1 cellular context compared by ENCODE assay signal in the genomic region with DNA sequence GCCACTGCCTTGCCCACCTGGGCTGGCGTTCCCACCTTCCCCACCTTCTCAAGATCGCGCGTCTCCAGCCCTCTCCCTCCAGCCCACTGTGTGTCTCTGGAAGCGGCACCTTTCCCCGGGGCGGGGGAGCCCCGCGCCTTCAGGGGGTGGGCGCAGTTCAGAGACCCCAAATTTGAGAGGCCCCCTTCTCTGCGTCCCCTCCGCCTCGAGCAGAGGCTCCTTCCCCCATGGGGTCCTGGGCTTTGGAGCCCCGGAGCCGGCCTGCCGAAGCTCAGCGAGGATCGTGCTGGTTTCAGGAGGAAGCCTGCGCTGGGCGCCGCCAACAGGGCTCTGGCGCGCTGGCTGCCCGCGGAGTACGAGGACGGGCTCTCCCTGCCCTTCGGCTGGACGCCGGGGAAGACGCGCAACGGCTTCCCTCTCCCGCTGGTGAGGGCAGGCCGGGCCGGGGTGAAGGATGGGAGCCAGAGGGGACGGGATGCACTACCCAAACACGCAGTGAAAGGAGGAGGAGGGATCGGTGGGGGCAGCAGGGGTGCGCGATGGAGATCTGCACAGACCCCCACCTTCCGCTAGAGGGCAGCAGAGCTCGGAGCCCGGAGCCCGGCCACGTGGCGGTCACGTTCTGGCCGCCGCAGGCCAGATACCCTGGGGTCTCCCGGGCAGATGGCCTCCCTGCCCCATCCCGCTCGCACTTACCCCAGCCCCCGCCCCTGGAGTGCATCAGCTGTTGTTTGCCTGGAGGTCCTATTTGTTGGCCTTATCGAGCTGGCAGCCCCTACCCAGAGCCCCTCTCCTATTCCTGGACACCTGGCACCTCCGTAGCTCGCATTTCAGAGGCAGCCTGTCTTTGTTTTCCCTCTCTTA.
TF ChIP-seq lines count a peak whose summit lies in the region.

No MANE protein-coding gene starts in this region.

TF ChIP-seq in HepG2, 621 proteins besides CTCF, POLR2A, EP300 and RAD21 (continued from another document):
- TF ChIP-seq SP1 (IDR thresholded peaks at IDR 0.05) (no peak), SP1 (CRISPR knock-in tag; IDR thresholded peaks at IDR 0.05) (no peak), TEAD3 (CRISPR knock-in tag; optimal IDR thresholded peaks at IDR 0.05; ENCODE audit: borderline replicate concordance) (no peak), PCBP2 (optimal IDR thresholded peaks at IDR 0.05; ENCODE audit: low read depth, low read length, poor library complexity, severe bottlenecking) (no peak), ZNF629 (CRISPR knock-in tag; conservative IDR thresholded peaks at IDR 0.05) (no peak), MZF1 (CRISPR knock-in tag; IDR thresholded peaks at IDR 0.05; ENCODE audit: borderline replicate concordance) (peak; percentile 93; the same call in 1 of the 2 replicates), MIER2 (CRISPR knock-in tag; IDR thresholded peaks at IDR 0.05) (peak; percentile 56; the same call in 1 of the 2 replicates), ZBTB20 (CRISPR knock-in tag; IDR thresholded peaks at IDR 0.05; ENCODE audit: borderline replicate concordance, low read depth) (peak; percentile 74), ZBTB38 (CRISPR knock-in tag; IDR thresholded peaks at IDR 0.05) (peak; percentile 61; the same call in 1 of the 2 replicates), PCBP1 (IDR thresholded peaks at IDR 0.05; ENCODE audit: borderline replicate concordance, low read depth, low read length) (peak; percentile 67; the same call in 1 of the 2 replicates), TBL1XR1 (IDR thresholded peaks at IDR 0.05; ENCODE audit: borderline replicate concordance, low read length, partially characterized antibody) (no peak), ZNF143 (CRISPR knock-in tag; IDR thresholded peaks at IDR 0.05) (no peak), KDM5B (CRISPR knock-in tag; IDR thresholded peaks at IDR 0.05; ENCODE audit: borderline replicate concordance) (peak; percentile 98), NFRKB (IDR thresholded peaks at IDR 0.05) (no peak), ISL2 (CRISPR knock-in tag; IDR thresholded peaks at IDR 0.05) (no peak)
- TF ChIP-seq, protein P1, sequence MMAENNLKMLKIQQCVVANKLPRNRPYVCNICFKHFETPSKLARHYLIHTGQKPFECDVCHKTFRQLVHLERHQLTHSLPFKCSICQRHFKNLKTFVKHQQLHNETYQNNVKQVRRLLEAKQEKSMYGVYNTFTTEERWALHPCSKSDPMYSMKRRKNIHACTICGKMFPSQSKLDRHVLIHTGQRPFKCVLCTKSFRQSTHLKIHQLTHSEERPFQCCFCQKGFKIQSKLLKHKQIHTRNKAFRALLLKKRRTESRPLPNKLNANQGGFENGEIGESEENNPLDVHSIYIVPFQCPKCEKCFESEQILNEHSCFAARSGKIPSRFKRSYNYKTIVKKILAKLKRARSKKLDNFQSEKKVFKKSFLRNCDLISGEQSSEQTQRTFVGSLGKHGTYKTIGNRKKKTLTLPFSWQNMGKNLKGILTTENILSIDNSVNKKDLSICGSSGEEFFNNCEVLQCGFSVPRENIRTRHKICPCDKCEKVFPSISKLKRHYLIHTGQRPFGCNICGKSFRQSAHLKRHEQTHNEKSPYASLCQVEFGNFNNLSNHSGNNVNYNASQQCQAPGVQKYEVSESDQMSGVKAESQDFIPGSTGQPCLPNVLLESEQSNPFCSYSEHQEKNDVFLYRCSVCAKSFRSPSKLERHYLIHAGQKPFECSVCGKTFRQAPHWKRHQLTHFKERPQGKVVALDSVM (CRISPR knock-in tag; IDR thresholded peaks at IDR 0.05) = no peak
- TF ChIP-seq, protein P2, sequence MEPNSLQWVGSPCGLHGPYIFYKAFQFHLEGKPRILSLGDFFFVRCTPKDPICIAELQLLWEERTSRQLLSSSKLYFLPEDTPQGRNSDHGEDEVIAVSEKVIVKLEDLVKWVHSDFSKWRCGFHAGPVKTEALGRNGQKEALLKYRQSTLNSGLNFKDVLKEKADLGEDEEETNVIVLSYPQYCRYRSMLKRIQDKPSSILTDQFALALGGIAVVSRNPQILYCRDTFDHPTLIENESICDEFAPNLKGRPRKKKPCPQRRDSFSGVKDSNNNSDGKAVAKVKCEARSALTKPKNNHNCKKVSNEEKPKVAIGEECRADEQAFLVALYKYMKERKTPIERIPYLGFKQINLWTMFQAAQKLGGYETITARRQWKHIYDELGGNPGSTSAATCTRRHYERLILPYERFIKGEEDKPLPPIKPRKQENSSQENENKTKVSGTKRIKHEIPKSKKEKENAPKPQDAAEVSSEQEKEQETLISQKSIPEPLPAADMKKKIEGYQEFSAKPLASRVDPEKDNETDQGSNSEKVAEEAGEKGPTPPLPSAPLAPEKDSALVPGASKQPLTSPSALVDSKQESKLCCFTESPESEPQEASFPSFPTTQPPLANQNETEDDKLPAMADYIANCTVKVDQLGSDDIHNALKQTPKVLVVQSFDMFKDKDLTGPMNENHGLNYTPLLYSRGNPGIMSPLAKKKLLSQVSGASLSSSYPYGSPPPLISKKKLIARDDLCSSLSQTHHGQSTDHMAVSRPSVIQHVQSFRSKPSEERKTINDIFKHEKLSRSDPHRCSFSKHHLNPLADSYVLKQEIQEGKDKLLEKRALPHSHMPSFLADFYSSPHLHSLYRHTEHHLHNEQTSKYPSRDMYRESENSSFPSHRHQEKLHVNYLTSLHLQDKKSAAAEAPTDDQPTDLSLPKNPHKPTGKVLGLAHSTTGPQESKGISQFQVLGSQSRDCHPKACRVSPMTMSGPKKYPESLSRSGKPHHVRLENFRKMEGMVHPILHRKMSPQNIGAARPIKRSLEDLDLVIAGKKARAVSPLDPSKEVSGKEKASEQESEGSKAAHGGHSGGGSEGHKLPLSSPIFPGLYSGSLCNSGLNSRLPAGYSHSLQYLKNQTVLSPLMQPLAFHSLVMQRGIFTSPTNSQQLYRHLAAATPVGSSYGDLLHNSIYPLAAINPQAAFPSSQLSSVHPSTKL (CRISPR knock-in tag; IDR thresholded peaks at IDR 0.05) = peak; percentile 67
- TF ChIP-seq, protein P3, sequence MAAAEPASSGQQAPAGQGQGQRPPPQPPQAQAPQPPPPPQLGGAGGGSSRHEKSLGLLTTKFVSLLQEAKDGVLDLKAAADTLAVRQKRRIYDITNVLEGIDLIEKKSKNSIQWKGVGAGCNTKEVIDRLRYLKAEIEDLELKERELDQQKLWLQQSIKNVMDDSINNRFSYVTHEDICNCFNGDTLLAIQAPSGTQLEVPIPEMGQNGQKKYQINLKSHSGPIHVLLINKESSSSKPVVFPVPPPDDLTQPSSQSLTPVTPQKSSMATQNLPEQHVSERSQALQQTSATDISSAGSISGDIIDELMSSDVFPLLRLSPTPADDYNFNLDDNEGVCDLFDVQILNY (CRISPR knock-in tag; conservative IDR thresholded peaks at IDR 0.05) = peak; percentile 39; the same call in 1 of the 2 replicates
- TF ChIP-seq, protein P4, sequence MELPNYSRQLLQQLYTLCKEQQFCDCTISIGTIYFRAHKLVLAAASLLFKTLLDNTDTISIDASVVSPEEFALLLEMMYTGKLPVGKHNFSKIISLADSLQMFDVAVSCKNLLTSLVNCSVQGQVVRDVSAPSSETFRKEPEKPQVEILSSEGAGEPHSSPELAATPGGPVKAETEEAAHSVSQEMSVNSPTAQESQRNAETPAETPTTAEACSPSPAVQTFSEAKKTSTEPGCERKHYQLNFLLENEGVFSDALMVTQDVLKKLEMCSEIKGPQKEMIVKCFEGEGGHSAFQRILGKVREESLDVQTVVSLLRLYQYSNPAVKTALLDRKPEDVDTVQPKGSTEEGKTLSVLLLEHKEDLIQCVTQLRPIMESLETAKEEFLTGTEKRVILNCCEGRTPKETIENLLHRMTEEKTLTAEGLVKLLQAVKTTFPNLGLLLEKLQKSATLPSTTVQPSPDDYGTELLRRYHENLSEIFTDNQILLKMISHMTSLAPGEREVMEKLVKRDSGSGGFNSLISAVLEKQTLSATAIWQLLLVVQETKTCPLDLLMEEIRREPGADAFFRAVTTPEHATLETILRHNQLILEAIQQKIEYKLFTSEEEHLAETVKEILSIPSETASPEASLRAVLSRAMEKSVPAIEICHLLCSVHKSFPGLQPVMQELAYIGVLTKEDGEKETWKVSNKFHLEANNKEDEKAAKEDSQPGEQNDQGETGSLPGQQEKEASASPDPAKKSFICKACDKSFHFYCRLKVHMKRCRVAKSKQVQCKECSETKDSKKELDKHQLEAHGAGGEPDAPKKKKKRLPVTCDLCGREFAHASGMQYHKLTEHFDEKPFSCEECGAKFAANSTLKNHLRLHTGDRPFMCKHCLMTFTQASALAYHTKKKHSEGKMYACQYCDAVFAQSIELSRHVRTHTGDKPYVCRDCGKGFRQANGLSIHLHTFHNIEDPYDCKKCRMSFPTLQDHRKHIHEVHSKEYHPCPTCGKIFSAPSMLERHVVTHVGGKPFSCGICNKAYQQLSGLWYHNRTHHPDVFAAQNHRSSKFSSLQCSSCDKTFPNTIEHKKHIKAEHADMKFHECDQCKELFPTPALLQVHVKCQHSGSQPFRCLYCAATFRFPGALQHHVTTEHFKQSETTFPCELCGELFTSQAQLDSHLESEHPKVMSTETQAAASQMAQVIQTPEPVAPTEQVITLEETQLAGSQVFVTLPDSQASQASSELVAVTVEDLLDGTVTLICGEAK (IDR thresholded peaks at IDR 0.05) = no peak
- TF ChIP-seq, protein P4 (CRISPR knock-in tag; IDR thresholded peaks at IDR 0.05) = peak; percentile 75
